8 cellular contexts compared by ENCODE assay signal in genomic region chr4:173231916-173232315, GRCh38.
DNase-seq lines count a peak whose midpoint lies in the region; ATAC-seq, FAIRE-seq and TF ChIP-seq lines count a peak whose summit lies in the region.

No MANE protein-coding gene starts in this region.

- H3K9me3 ChIP-seq in WERI-Rb-1 (ENCODE audit: severe bottlenecking), result no peaks in the 10 kb centered on the region
- H3K9me3 ChIP-seq in HepG2 (ENCODE audit: low read length), result no peaks in the 10 kb centered on the region

- H3K79me2 ChIP-seq in HepG2 (ENCODE audit: insufficient read depth, low read length), result no peaks in the 10 kb centered on the region

- H3K36me3 ChIP-seq in WERI-Rb-1 (no peaks in the 10 kb centered on the region), HepG2 (replicated peaks in 1 of 2; ENCODE audit: control insufficient read depth in 1 of 2, insufficient read depth in 2 of 2, low read length in 2 of 2) (no peaks in the 10 kb centered on the region)

- ATAC-seq in HG03108 (IDR thresholded peaks at IDR 0.05; ENCODE audit: unreplicated experiment) (peak; percentile 63), HepG2 (peak; percentile 59; the same call in 2 of the 3 replicates), HG02571 (IDR thresholded peaks at IDR 0.05; ENCODE audit: unreplicated experiment) (no peak)

- FAIRE-seq in HepG2 (lab: Jason Lieb, UNC), result no peak

- H3K27ac ChIP-seq in WERI-Rb-1 (no peak overlapping the region), HepG2 (ENCODE audit: extremely low read length, insufficient read depth, low read length) (no peak overlapping the region), dorsolateral prefrontal cortex (peak overlapping the region in 1 of 59 donors; percentile 72)

- CTCF ChIA-PET in HepG2 (lab: Yijun Ruan, JAX; ENCODE audit: low intra/inter-chr PET ratio, low total read pairs), result no interaction called here

- H4K20me1 ChIP-seq in HepG2 (ENCODE audit: insufficient read depth, low read length), result no peaks in the 10 kb centered on the region

- TF ChIP-seq EP300 in HepG2 (IDR thresholded peaks at IDR 0.05; ENCODE audit: low read depth in 2 of 2, low read length in 2 of 2) (no peak), HepG2 (CRISPR knock-in tag; IDR thresholded peaks at IDR 0.05; ENCODE audit: borderline replicate concordance) (no peak)

- TF ChIP-seq POLR2A in HepG2 (IDR thresholded peaks at IDR 0.05; ENCODE audit: insufficient read depth in 1 of 2, low read depth in 2 of 2, low read length in 2 of 2), result no peak

- DNase-seq in GM13977 (ENCODE audit: low spot score) (no peak), WERI-Rb-1 (no peak), HepG2 (ENCODE audit: low spot score) (no peak), medulla oblongata (ENCODE audit: extremely low spot score) (no peak), SHP77 (lab: John Stamatoyannopoulos, UW) (no peak), dorsolateral prefrontal cortex (no peak)

- in situ Hi-C loops in GM13977 (cut with MboI; ENCODE audit: low pct_unique_long_range_greater_than_20kb, low sequenced_read_pairs, unreplicated experiment) (no loop called here), HepG2 (cut with HindIII; ENCODE audit: extremely low pct_ligation_motif_present, low pct_unique_long_range_greater_than_20kb) (no loop called here)

- no peak for TF ChIP-seq RAD21 in HepG2 (CRISPR knock-in tag; IDR thresholded peaks at IDR 0.05)

- no peaks in the 10 kb centered on the region for H3K27me3 ChIP-seq in WERI-Rb-1 (ENCODE audit: insufficient read depth, low read depth, severe bottlenecking)
- no peaks in the 10 kb centered on the region for H3K27me3 ChIP-seq in HepG2 (ENCODE audit: control insufficient read depth in 1 of 2, insufficient read depth in 2 of 2, low read length in 2 of 2)
- no peaks in the 10 kb centered on the region for H3K27me3 ChIP-seq in dorsolateral prefrontal cortex

- H3K4me1 ChIP-seq in HepG2 (ENCODE audit: insufficient read depth, low read length), result no peaks in the 10 kb centered on the region

- no peak overlapping the region for H3K9ac ChIP-seq in HepG2 (ENCODE audit: insufficient read depth, low read depth, low read length)

- no peak overlapping the region for H3K4me3 ChIP-seq in WERI-Rb-1 (ENCODE audit: low read depth, low read length)
- H3K4me3 ChIP-seq in HepG2 (replicated peaks in 1 of 3; ENCODE audit: insufficient read depth in 1 of 3, low read depth in 2 of 3, low read length in 3 of 3), result no peak overlapping the region
- H3K4me3 ChIP-seq in dorsolateral prefrontal cortex, result no peak overlapping the region

- no peak overlapping the region for H3K4me2 ChIP-seq in HepG2 (ENCODE audit: low read depth, low read length)

- 0% methylated on average over 1 of the region's 1 CpG for WGBS in HepG2 (ENCODE audit: low lambda C conversion rate)

- peak; percentile 31 for TF ChIP-seq CTCF in GM13977 (IDR thresholded peaks at IDR 0.05; ENCODE audit: extremely low read depth, insufficient read depth, missing control alignments)
- peak; percentile 45; the same call in 1 of the 2 replicates for TF ChIP-seq CTCF in WERI-Rb-1 (IDR thresholded peaks at IDR 0.05; ENCODE audit: low read depth, low read length)
- TF ChIP-seq CTCF in HepG2 (CRISPR knock-in tag; IDR thresholded peaks at IDR 0.05), result no peak
- peak in 24 of 56 donors; percentile 10 to 41 (median 22) for TF ChIP-seq CTCF in dorsolateral prefrontal cortex (IDR thresholded peaks at IDR 0.05 in 54 of 56, conservative IDR thresholded peaks at IDR 0.05 in 2 of 56; ENCODE audit: low read depth in 1 of 56, partially characterized antibody in 56 of 56)

- intact Hi-C loops in HepG2 (cut with micrococcal nuclease; ENCODE audit: unreplicated experiment) (no loop called here), dorsolateral prefrontal cortex (cut with DNase I) (no loop called here)

- POLR2A ChIA-PET in HepG2 (lab: Yijun Ruan, JAX), result no interaction called here

- no TSS peak for BruUV-seq in HepG2 (replicated peaks; lab: Mats Ljungman, UMichigan)

- H2AFZ ChIP-seq in HepG2 (ENCODE audit: low read length), result no peak overlapping the region

TF ChIP-seq in HepG2, 621 proteins besides CTCF, POLR2A, EP300 and RAD21:
- TF ChIP-seq ZNF782 (CRISPR knock-in tag; IDR thresholded peaks at IDR 0.05; ENCODE audit: borderline replicate concordance) (no peak), ARID2 (CRISPR knock-in tag; IDR thresholded peaks at IDR 0.05; ENCODE audit: borderline replicate concordance) (no peak), MAX (IDR thresholded peaks at IDR 0.05) (no peak), ZNF761 (CRISPR knock-in tag; conservative IDR thresholded peaks at IDR 0.05) (no peak), SRSF9 (IDR thresholded peaks at IDR 0.05; ENCODE audit: borderline replicate concordance, insufficient read depth, low read depth, low read length, poor library complexity, severe bottlenecking) (no peak), MBNL3 (CRISPR knock-in tag; conservative IDR thresholded peaks at IDR 0.05) (no peak), ZBTB14 (CRISPR knock-in tag; IDR thresholded peaks at IDR 0.05) (no peak), ZNF572 (CRISPR knock-in tag; IDR thresholded peaks at IDR 0.05) (no peak), ZNF737 (CRISPR knock-in tag; IDR thresholded peaks at IDR 0.05; ENCODE audit: borderline replicate concordance) (no peak), ZNF18 (CRISPR knock-in tag; IDR thresholded peaks at IDR 0.05; ENCODE audit: insufficient replicate concordance) (no peak), PPARG (CRISPR knock-in tag; conservative IDR thresholded peaks at IDR 0.05) (no peak), MIXL1 (CRISPR knock-in tag; IDR thresholded peaks at IDR 0.05) (no peak), SP1 (IDR thresholded peaks at IDR 0.05) (no peak), SP1 (CRISPR knock-in tag; IDR thresholded peaks at IDR 0.05) (no peak), TCF7L2 (IDR thresholded peaks at IDR 0.05; ENCODE audit: low read depth, low read length) (no peak), CEBPZ (IDR thresholded peaks at IDR 0.05; ENCODE audit: low read length) (no peak), CENPT (CRISPR knock-in tag; IDR thresholded peaks at IDR 0.05; ENCODE audit: low read depth) (no peak), NCOA1 (CRISPR knock-in tag; IDR thresholded peaks at IDR 0.05) (no peak), ZFP41 (CRISPR knock-in tag; IDR thresholded peaks at IDR 0.05; ENCODE audit: borderline replicate concordance) (no peak)
